ENCODE assay signal across 1 cellular context in genomic region chr3:14125193-14126016, GRCh38.
TF ChIP-seq lines count a peak whose summit lies in the region.

No MANE protein-coding gene starts in this region.

TF ChIP-seq in GM12891, 5 proteins besides CTCF, POLR2A, EP300 and RAD21:
- TF ChIP-seq POLR2AphosphoS5 (IDR thresholded peaks at IDR 0.05; ENCODE audit: low read depth, low read length), result no peak
- no peak for TF ChIP-seq PAX5 (IDR thresholded peaks at IDR 0.05; ENCODE audit: insufficient read depth, low read length, severe bottlenecking)
- TF ChIP-seq TAF1 (IDR thresholded peaks at IDR 0.05; ENCODE audit: low read depth, low read length), result no peak
- TF ChIP-seq POU2F2 (IDR thresholded peaks at IDR 0.05; ENCODE audit: low read depth, low read length), result no peak
- TF ChIP-seq SPI1 (IDR thresholded peaks at IDR 0.05; ENCODE audit: low read depth, low read length), result no peak
TF ChIP-seq in GM12891: peak in this region for 0.
